Comparison of ENCODE assay signal across 9 cellular contexts in genomic region chr17:28042721-28043291, GRCh38. TPM values are rescaled to one million over a fixed set of nuclear protein-coding genes. Genes with fewer than 3 reads are reported as not detected.
DNase-seq lines count a peak whose midpoint lies in the region; ATAC-seq and TF ChIP-seq lines count a peak whose summit lies in the region.
"Had no signal": no experiment of that assay in that cellular context is flagged by ENCODE, and none has a peak within 500 bp of the region (broad histone marks: within the 10 kb centered on the region; RNA-seq: fewer than 3 reads in every experiment).

No MANE protein-coding gene starts in this region.

- no peak for ATAC-seq in HG03460 (IDR thresholded peaks at IDR 0.05; ENCODE audit: unreplicated experiment)
- ATAC-seq: gastroesophageal sphincter had no signal

- H3K27ac ChIP-seq in ectodermal cell (ENCODE audit: insufficient read depth, low read depth, low read length, poor library complexity, severe bottlenecking) (no peak overlapping the region), vagina (no peak overlapping the region)

- WGBS in ectodermal cell, 2 experiments: 95 to 97% methylated on average over 16 of the region's 16 CpGs

- H3K4me1 ChIP-seq in Caco-2 (peaks cover 40% of the 10 kb centered on the region), ectodermal cell (ENCODE audit: control insufficient read depth, insufficient read depth, low read length) (peaks cover 7% of the 10 kb centered on the region), neuron (ENCODE audit: insufficient read depth, low read length) (peaks cover 35% of the 10 kb centered on the region), vagina (peaks cover 48% of the 10 kb centered on the region)

- H3K27me3 ChIP-seq in Caco-2 (replicated peaks; ENCODE audit: control insufficient read depth, insufficient read depth, low read length): no peaks in the 10 kb centered on the region
- H3K27me3 ChIP-seq in ectodermal cell (ENCODE audit: control insufficient read depth, insufficient read depth, low read length, poor library complexity, severe bottlenecking): no peaks in the 10 kb centered on the region
- H3K27me3 ChIP-seq in neuron (ENCODE audit: insufficient read depth, low read length): no peaks in the 10 kb centered on the region
- H3K27me3 ChIP-seq in vagina: no peaks in the 10 kb centered on the region
- H3K27me3 ChIP-seq: gastroesophageal sphincter had no signal

- TF ChIP-seq POLR2A in vagina (IDR thresholded peaks at IDR 0.05): no peak

- peak overlapping the region; percentile 99 for H3K4me3 Mint-ChIP-seq in Caco-2 (ENCODE audit: unreplicated experiment)

- H3K9me3 ChIP-seq in Caco-2: no peaks in the 10 kb centered on the region
- peaks cover 2% of the 10 kb centered on the region for H3K9me3 ChIP-seq in ectodermal cell (ENCODE audit: control insufficient read depth, low read length)
- H3K9me3 ChIP-seq in neuron (ENCODE audit: low read length): no peaks in the 10 kb centered on the region
- H3K9me3 ChIP-seq in vagina: no peaks in the 10 kb centered on the region
- H3K9me3 ChIP-seq: gastroesophageal sphincter had no signal

- BruUV-seq in Caco-2 (replicated peaks; lab: Mats Ljungman, UMichigan): TSS peak; percentile 39

- no peak for TF ChIP-seq CTCF in Caco-2 (IDR thresholded peaks at IDR 0.05; ENCODE audit: insufficient read depth in 1 of 2, low read depth in 1 of 2, low read length in 1 of 2, severe bottlenecking in 1 of 2, unreplicated experiment in 1 of 2)
- TF ChIP-seq CTCF in vagina (IDR thresholded peaks at IDR 0.05): no peak

- intact Hi-C loops in Caco-2 (cut with micrococcal nuclease; ENCODE audit: unreplicated experiment): loop anchor here (5.0 to 10.0 kb wide), 5 partner anchors 91 to 294 kb away; partner anchors contain the start of genes IFT20 and TNFAIP1
- intact Hi-C loops in vagina (cut with DNase I): no loop called here

- H3K4me1 Mint-ChIP-seq in Caco-2 (ENCODE audit: low read depth, unreplicated experiment): peaks cover 34% of the 10 kb centered on the region

- POLR2A ChIA-PET in Caco-2 (lab: Charles Lee): interaction anchor here (0.6 kb wide), 1 partner anchor 89 kb away, joined by 3 read pairs; no protein-coding TSS in a partner anchor

- no peak overlapping the region for H2AFZ ChIP-seq in neuron (ENCODE audit: low read depth, low read length)

- H3K27ac Mint-ChIP-seq in Caco-2 (ENCODE audit: unreplicated experiment): peak overlapping the region; percentile 93

- H3K4me3 ChIP-seq in Caco-2 (ENCODE audit: low read depth, low read length): peak overlapping the region; percentile 87
- peak overlapping the region; percentile 69 for H3K4me3 ChIP-seq in ectodermal cell (ENCODE audit: insufficient read depth, low read depth, low read length)
- H3K4me3 ChIP-seq in neuron (ENCODE audit: low read length): peak overlapping the region; percentile 80
- peak overlapping the region in 1 of 2 donors; percentile 83 for H3K4me3 ChIP-seq in vagina

- no peaks in the 10 kb centered on the region for H3K9me3 Mint-ChIP-seq in Caco-2 (ENCODE audit: unreplicated experiment)

- H3K36me3 Mint-ChIP-seq in Caco-2 (ENCODE audit: insufficient read depth, unreplicated experiment): peaks cover 36% of the 10 kb centered on the region

- no peaks in the 10 kb centered on the region for H3K27me3 Mint-ChIP-seq in Caco-2 (ENCODE audit: insufficient read depth, unreplicated experiment)

- CTCF ChIA-PET in Caco-2 (lab: Charles Lee): interaction anchor here (0.8 kb wide), 1 partner anchor 12 kb away, joined by 3 read pairs; no protein-coding TSS in a partner anchor

- peaks cover 5% of the 10 kb centered on the region; the same call in 1 of the 2 replicates for H3K36me3 ChIP-seq in Caco-2 (ENCODE audit: control insufficient read depth, insufficient read depth, low read length)
- no peaks in the 10 kb centered on the region for H3K36me3 ChIP-seq in ectodermal cell (ENCODE audit: control insufficient read depth, insufficient read depth, low read length)
- H3K36me3 ChIP-seq in neuron (ENCODE audit: insufficient read depth, low read length): peaks cover 6% of the 10 kb centered on the region
- H3K36me3 ChIP-seq in vagina: no peaks in the 10 kb centered on the region
- H3K36me3 ChIP-seq: gastroesophageal sphincter had no signal

- DNase-seq in Caco-2 (no peak), NCI-H526 treated with DMSO at 0.1 percent for 48 hours (lab: John Stamatoyannopoulos, UW) (peak; percentile 36), glomerular visceral epithelial cell (ENCODE audit: extremely low spot score) (no peak), vagina (ENCODE audit: extremely low spot score in 2 of 2) (no peak), NCI-H226 (no peak)

RNA-seq across cellular contexts. Expression of gene NLK, which starts 0.3 kb away (rescaled TPM):
- total RNA-seq in Caco-2 (2022) (84.5 and 87.3 TPM in 2 replicates), vagina (13.3 TPM)
- 51.5 TPM for polyA plus RNA-seq in ectodermal cell (2013, experiment 1 of 4)
- 50.1 TPM for polyA plus RNA-seq in ectodermal cell (2013, experiment 2 of 4)
- 39.1 TPM for polyA plus RNA-seq in ectodermal cell (2013, experiment 3 of 4)
- polyA plus RNA-seq in ectodermal cell (2013, experiment 4 of 4): 41.4 TPM
